22 cellular contexts compared by ENCODE assay signal in genomic region chr10:109784236-109784635, GRCh38.
A peak's percentile ranks its signal among the peaks of the same experiment; 100 is the strongest.
DNase-seq lines count a peak whose midpoint lies in the region; ATAC-seq and TF ChIP-seq lines count a peak whose summit lies in the region.
"Had no signal": no experiment of that assay in that cellular context is flagged by ENCODE, and none has a peak within 500 bp of the region (broad histone marks: within the 10 kb centered on the region; RNA-seq: fewer than 3 reads in every experiment).

No MANE protein-coding gene starts in this region.

- no peaks in the 10 kb centered on the region for H3K9me2 ChIP-seq in PC-9 (ENCODE audit: insufficient read depth)

- no peak overlapping the region for H2AFZ ChIP-seq in PC-9

- no peaks in the 10 kb centered on the region for H3K79me2 ChIP-seq in PC-9 (ENCODE audit: low read depth)

- H3K4me1 ChIP-seq in left ventricle myocardium inferior, result no peaks in the 10 kb centered on the region
- H3K4me1 ChIP-seq in PC-9 (replicated peaks; ENCODE audit: insufficient read depth), result no peaks in the 10 kb centered on the region
- H3K4me1 ChIP-seq: A549, lower lobe of right lung, SJCRH30, transverse colon had no signal

- peaks cover 22% of the 10 kb centered on the region; the same call in 1 of the 2 replicates for H3K4me1 Mint-ChIP-seq in HFFc6 (ENCODE audit: low read depth)
- H3K4me1 Mint-ChIP-seq: neural crest cell had no signal

- H3K9me3 ChIP-seq in left ventricle myocardium inferior (replicated peaks) (no peaks in the 10 kb centered on the region), PC-9 (ENCODE audit: insufficient read depth, low read depth) (no peaks in the 10 kb centered on the region)
- H3K9me3 ChIP-seq: A549, lower lobe of right lung, SJCRH30, transverse colon had no signal

- no peak overlapping the region for H3K4me3 ChIP-seq in AG04449 (ENCODE audit: low read depth, low read length)
- no peak overlapping the region for H3K4me3 ChIP-seq in left ventricle myocardium inferior
- no peak overlapping the region for H3K4me3 ChIP-seq in PC-9
- H3K4me3 ChIP-seq: A549, coronary artery, lower lobe of right lung, SJCRH30, transverse colon had no signal

- H3K36me3 ChIP-seq in left ventricle myocardium inferior, result no peaks in the 10 kb centered on the region
- no peaks in the 10 kb centered on the region for H3K36me3 ChIP-seq in PC-9 (ENCODE audit: low read depth)
- H3K36me3 ChIP-seq: lower lobe of right lung, SJCRH30, transverse colon had no signal

- H3K4me3 Mint-ChIP-seq in HFFc6, result peak overlapping the region; percentile 20; the same call in 1 of the 2 replicates
- H3K4me3 Mint-ChIP-seq: effector memory CD8-positive, alpha-beta T cell; neural crest cell; T-helper 17 cell had no signal

- no peaks in the 10 kb centered on the region for H3F3A ChIP-seq in PC-9 (ENCODE audit: insufficient read depth, low read depth)

- no peaks in the 10 kb centered on the region for H3K9me3 Mint-ChIP-seq in HFFc6
- H3K9me3 Mint-ChIP-seq: effector memory CD8-positive, alpha-beta T cell; neural crest cell had no signal

- no peak overlapping the region for H3K27ac Mint-ChIP-seq in HFFc6
- H3K27ac Mint-ChIP-seq: effector memory CD8-positive, alpha-beta T cell; progenitor cell of endocrine pancreas; T-helper 17 cell had no signal

- BruUV-seq in PC-9 (replicated peaks; lab: Mats Ljungman, UMichigan), result no TSS peak

- H3K27ac ChIP-seq in left ventricle myocardium inferior (replicated peaks) (no peak overlapping the region), PC-9 (no peak overlapping the region)
- H3K27ac ChIP-seq: A549, coronary artery, lower lobe of right lung, SJCRH30, transverse colon had no signal

- no peak for ATAC-seq in GM21447 (IDR thresholded peaks at IDR 0.05; ENCODE audit: unreplicated experiment)
- ATAC-seq: A549; effector memory CD8-positive, alpha-beta T cell; lower lobe of right lung; T-helper 17 cell had no signal

- H3K4me2 ChIP-seq in PC-9, result no peak overlapping the region
- H3K4me2 ChIP-seq: A549 had no signal

- H3K36me3 Mint-ChIP-seq in HFFc6 (ENCODE audit: low read depth), result no peaks in the 10 kb centered on the region

- POLR2A ChIA-PET in AG04449 (lab: Yijun Ruan, JAX), result no interaction called here
- POLR2A ChIA-PET in PC-9 (lab: Charles Lee; ENCODE audit: unreplicated experiment), result no interaction called here

- CTCF ChIA-PET in AG04449 (lab: Yijun Ruan, JAX) (interaction anchor here (4.1 kb wide), 1 partner anchor 10 kb away, joined by 20 read pairs; no protein-coding TSS in a partner anchor), PC-9 (lab: Charles Lee) (no interaction called here)

- no peaks in the 10 kb centered on the region for H3K27me3 Mint-ChIP-seq in HFFc6 (ENCODE audit: insufficient read depth)
- H3K27me3 Mint-ChIP-seq: progenitor cell of endocrine pancreas had no signal

- DNase-seq in AG04449 (ENCODE audit: low read depth, low spot score), result peak; percentile 14
- DNase-seq in HFFc6, result peak; percentile 46
- peak; percentile 71 for DNase-seq in amniotic epithelial cell (ENCODE audit: low read depth)
- peak; percentile 10 for DNase-seq in kidney tubule cell (ENCODE audit: low spot score)
- no peak for DNase-seq in left ventricle myocardium inferior
- no peak for DNase-seq in PC-9
- DNase-seq in NCI-H2107 (lab: John Stamatoyannopoulos, UW), result no peak
- DNase-seq: activated gamma-delta T cell; C1 segment of cervical spinal cord; DMS79 treated with DMSO at 0.1 percent for 48 hours; effector memory CD8-positive, alpha-beta T cell; lower lobe of right lung; NCI-H1436; NCI-H510A; SJCRH30; T-helper 17 cell; transverse colon had no signal

- intact Hi-C loops in left ventricle myocardium inferior (cut with micrococcal nuclease) (no loop called here), PC-9 (cut with micrococcal nuclease; ENCODE audit: unreplicated experiment) (no loop called here)

- TF ChIP-seq CTCF in AG04449 (IDR thresholded peaks at IDR 0.05; ENCODE audit: insufficient read depth, low read length, missing control alignments) (no peak), HFFc6 (IDR thresholded peaks at IDR 0.05) (no peak), left ventricle myocardium inferior (IDR thresholded peaks at IDR 0.05; ENCODE audit: borderline replicate concordance) (no peak), PC-9 (conservative IDR thresholded peaks at IDR 0.05) (no peak)

- H3K27me3 ChIP-seq in left ventricle myocardium inferior (ENCODE audit: low read depth), result peaks cover 2% of the 10 kb centered on the region
- no peaks in the 10 kb centered on the region for H3K27me3 ChIP-seq in PC-9 (ENCODE audit: insufficient read depth, low read depth)
- H3K27me3 ChIP-seq: SJCRH30, transverse colon had no signal

- H4K20me1 ChIP-seq in PC-9 (ENCODE audit: insufficient read depth), result no peaks in the 10 kb centered on the region

Comparison
In these comparisons a context has a peak if more than half of its experiments do, and no peak if none do; other contexts are left out.
1. DNase-seq: peak in AG04449 (single experiment), HFFc6 (single experiment), amniotic epithelial cell (single experiment) and kidney tubule cell (single experiment); none in left ventricle myocardium inferior (single experiment), PC-9 (0 of 2) and NCI-H2107 (single experiment).